16 cellular contexts compared by ENCODE assay signal in genomic region chr21:36379236-36379635, GRCh38.
"Had no signal": no experiment of that assay in that cellular context is flagged by ENCODE, and none has a peak within 500 bp of the region (broad histone marks: within the 10 kb centered on the region; RNA-seq: fewer than 3 reads in every experiment).

No MANE protein-coding gene starts in this region.

- H3K4me3 Mint-ChIP-seq: activated CD4-positive, alpha-beta memory T cell treated with anti-CD3 and anti-CD28 coated beads, Interleukin-2, amount 10 ng/mL, durations not matched to agents 7 days and 5 days; activated CD4-positive, alpha-beta T cell treated with anti-CD3 and anti-CD28 coated beads for 36 hours; activated naive CD8-positive, alpha-beta T cell treated with anti-CD3 and anti-CD28 coated beads, Interleukin-2, amount 50 U/mL, for 24 hours; natural killer cell had no signal

- H3K4me1 Mint-ChIP-seq: activated CD4-positive, alpha-beta memory T cell treated with anti-CD3 and anti-CD28 coated beads, Interleukin-2, amount 10 ng/mL, durations not matched to agents 7 days and 5 days; natural killer cell had no signal

- ATAC-seq: activated CD4-positive, alpha-beta T cell treated with anti-CD3 and anti-CD28 coated beads for 36 hours; activated naive CD8-positive, alpha-beta T cell treated with anti-CD3 and anti-CD28 coated beads, Interleukin-2, amount 50 U/mL, for 24 hours; natural killer cell had no signal

- H3K4me1 ChIP-seq: vagina had no signal

- FAIRE-seq: keratinocyte had no signal

- H3K9me3 Mint-ChIP-seq: activated CD4-positive, alpha-beta memory T cell treated with anti-CD3 and anti-CD28 coated beads, Interleukin-2, amount 10 ng/mL, durations not matched to agents 7 days and 5 days; activated naive CD8-positive, alpha-beta T cell treated with anti-CD3 and anti-CD28 coated beads, Interleukin-2, amount 50 U/mL, for 24 hours; natural killer cell had no signal

- H3K27me3 ChIP-seq: stomach, vagina had no signal

- H3K27ac Mint-ChIP-seq: activated CD4-positive, alpha-beta memory T cell treated with anti-CD3 and anti-CD28 coated beads, Interleukin-2, amount 10 ng/mL, durations not matched to agents 7 days and 5 days had no signal

- DNase-seq: activated CD4-positive, alpha-beta memory T cell treated with anti-CD3 and anti-CD28 coated beads, Interleukin-2, amount 10 ng/mL, durations not matched to agents 7 days and 5 days; activated CD4-positive, alpha-beta T cell treated with anti-CD3 and anti-CD28 coated beads for 36 hours; activated naive CD4-positive, alpha-beta T cell treated with Interleukin-2 at 50 U/mL for 16 hours; activated naive CD8-positive, alpha-beta T cell treated with anti-CD3 and anti-CD28 coated beads, Interleukin-2, amount 50 U/mL, for 24 hours; central memory CD4-positive, alpha-beta T cell; effector CD8-positive, alpha-beta T cell; natural killer cell; stomach; T1000 had no signal

- H3K27me3 Mint-ChIP-seq: activated CD4-positive, alpha-beta memory T cell treated with anti-CD3 and anti-CD28 coated beads, Interleukin-2, amount 10 ng/mL, durations not matched to agents 7 days and 5 days; activated CD4-positive, alpha-beta T cell treated with anti-CD3 and anti-CD28 coated beads for 36 hours; activated naive CD8-positive, alpha-beta T cell treated with anti-CD3 and anti-CD28 coated beads, Interleukin-2, amount 50 U/mL, for 24 hours had no signal

- H3K27ac ChIP-seq: coronary artery, stomach, thoracic aorta, vagina, VCaP had no signal

- H3K36me3 Mint-ChIP-seq: natural killer cell had no signal

- H3K9me3 ChIP-seq: stomach, thoracic aorta, vagina had no signal

- H3K4me3 ChIP-seq: coronary artery, lung, skin epidermis, stomach, thoracic aorta, vagina had no signal
